ENCODE assay signal across 2 cellular contexts in the genomic region with DNA sequence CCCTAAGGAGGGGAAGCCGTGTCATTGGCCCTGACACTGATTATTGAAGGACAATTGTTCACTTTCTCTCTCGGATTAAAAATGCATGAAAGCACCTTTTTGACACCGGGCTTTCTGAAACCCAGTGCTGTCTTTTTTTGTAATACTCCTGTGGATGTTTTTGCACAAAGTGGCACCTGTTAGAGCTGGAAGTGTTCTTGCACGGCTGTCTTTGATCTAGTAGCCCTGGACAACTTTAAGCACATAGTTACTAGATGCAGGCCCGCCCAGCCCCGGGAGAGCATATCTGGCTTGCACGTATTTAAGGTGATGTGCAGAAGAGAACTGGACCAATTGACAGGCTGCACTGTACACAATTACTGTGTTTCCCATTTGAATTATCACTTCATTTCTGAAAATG.
TF ChIP-seq lines count a peak whose summit lies in the region.

No MANE protein-coding gene starts in this region.

TF ChIP-seq in IMR-90, 13 proteins besides CTCF, POLR2A, EP300 and RAD21:
- TF ChIP-seq SMC3 (IDR thresholded peaks at IDR 0.05; ENCODE audit: low read depth, low read length) (no peak), MAZ (IDR thresholded peaks at IDR 0.05; ENCODE audit: borderline replicate concordance, low read depth, low read length) (no peak), RCOR1 (IDR thresholded peaks at IDR 0.05; ENCODE audit: insufficient replicate concordance, low read length) (no peak), MXI1 (IDR thresholded peaks at IDR 0.05; ENCODE audit: borderline replicate concordance, low read depth, low read length) (no peak), FOS (IDR thresholded peaks at IDR 0.05; ENCODE audit: low read depth, low read length) (no peak), NFE2L2 (IDR thresholded peaks at IDR 0.05; ENCODE audit: low read depth, low read length) (no peak), MAFK (IDR thresholded peaks at IDR 0.05; ENCODE audit: low read depth, low read length) (no peak)
- TF ChIP-seq, protein P1, sequence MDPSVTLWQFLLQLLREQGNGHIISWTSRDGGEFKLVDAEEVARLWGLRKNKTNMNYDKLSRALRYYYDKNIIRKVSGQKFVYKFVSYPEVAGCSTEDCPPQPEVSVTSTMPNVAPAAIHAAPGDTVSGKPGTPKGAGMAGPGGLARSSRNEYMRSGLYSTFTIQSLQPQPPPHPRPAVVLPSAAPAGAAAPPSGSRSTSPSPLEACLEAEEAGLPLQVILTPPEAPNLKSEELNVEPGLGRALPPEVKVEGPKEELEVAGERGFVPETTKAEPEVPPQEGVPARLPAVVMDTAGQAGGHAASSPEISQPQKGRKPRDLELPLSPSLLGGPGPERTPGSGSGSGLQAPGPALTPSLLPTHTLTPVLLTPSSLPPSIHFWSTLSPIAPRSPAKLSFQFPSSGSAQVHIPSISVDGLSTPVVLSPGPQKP (IDR thresholded peaks at IDR 0.05; ENCODE audit: borderline replicate concordance, low read depth, low read length) = no peak

TF ChIP-seq in GM12878, 131 proteins besides CTCF, POLR2A, EP300 and RAD21:
- TF ChIP-seq ASH2L (IDR thresholded peaks at IDR 0.05; ENCODE audit: borderline replicate concordance, low read depth) = no peak
- TF ChIP-seq RFX5 (IDR thresholded peaks at IDR 0.05; ENCODE audit: low read depth, low read length) = no peak
- TF ChIP-seq HDAC2 (IDR thresholded peaks at IDR 0.05) = no peak
- TF ChIP-seq, protein P2, sequence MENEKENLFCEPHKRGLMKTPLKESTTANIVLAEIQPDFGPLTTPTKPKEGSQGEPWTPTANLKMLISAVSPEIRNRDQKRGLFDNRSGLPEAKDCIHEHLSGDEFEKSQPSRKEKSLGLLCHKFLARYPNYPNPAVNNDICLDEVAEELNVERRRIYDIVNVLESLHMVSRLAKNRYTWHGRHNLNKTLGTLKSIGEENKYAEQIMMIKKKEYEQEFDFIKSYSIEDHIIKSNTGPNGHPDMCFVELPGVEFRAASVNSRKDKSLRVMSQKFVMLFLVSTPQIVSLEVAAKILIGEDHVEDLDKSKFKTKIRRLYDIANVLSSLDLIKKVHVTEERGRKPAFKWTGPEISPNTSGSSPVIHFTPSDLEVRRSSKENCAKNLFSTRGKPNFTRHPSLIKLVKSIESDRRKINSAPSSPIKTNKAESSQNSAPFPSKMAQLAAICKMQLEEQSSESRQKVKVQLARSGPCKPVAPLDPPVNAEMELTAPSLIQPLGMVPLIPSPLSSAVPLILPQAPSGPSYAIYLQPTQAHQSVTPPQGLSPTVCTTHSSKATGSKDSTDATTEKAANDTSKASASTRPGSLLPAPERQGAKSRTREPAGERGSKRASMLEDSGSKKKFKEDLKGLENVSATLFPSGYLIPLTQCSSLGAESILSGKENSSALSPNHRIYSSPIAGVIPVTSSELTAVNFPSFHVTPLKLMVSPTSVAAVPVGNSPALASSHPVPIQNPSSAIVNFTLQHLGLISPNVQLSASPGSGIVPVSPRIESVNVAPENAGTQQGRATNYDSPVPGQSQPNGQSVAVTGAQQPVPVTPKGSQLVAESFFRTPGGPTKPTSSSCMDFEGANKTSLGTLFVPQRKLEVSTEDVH (IDR thresholded peaks at IDR 0.05; ENCODE audit: low read depth, partially characterized antibody) = no peak
- TF ChIP-seq FOXK2 (IDR thresholded peaks at IDR 0.05) = no peak
- TF ChIP-seq SPI1 (IDR thresholded peaks at IDR 0.05; ENCODE audit: borderline replicate concordance, insufficient read depth, low read depth, low read length) = no peak
- TF ChIP-seq NBN (IDR thresholded peaks at IDR 0.05) = no peak
- TF ChIP-seq, protein P3, sequence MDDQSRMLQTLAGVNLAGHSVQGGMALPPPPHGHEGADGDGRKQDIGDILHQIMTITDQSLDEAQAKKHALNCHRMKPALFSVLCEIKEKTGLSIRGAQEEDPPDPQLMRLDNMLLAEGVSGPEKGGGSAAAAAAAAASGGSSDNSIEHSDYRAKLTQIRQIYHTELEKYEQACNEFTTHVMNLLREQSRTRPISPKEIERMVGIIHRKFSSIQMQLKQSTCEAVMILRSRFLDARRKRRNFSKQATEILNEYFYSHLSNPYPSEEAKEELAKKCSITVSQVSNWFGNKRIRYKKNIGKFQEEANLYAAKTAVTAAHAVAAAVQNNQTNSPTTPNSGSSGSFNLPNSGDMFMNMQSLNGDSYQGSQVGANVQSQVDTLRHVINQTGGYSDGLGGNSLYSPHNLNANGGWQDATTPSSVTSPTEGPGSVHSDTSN (IDR thresholded peaks at IDR 0.05; ENCODE audit: insufficient replicate concordance, low read depth, low read length) = no peak
- TF ChIP-seq ZNF24 (IDR thresholded peaks at IDR 0.05) = no peak
- no peak for TF ChIP-seq CHD2 (IDR thresholded peaks at IDR 0.05; ENCODE audit: borderline replicate concordance, low read depth, low read length)
- no peak for TF ChIP-seq DPF2 (IDR thresholded peaks at IDR 0.05)
- no peak for TF ChIP-seq KLF5 (IDR thresholded peaks at IDR 0.05; ENCODE audit: partially characterized antibody)
- TF ChIP-seq, protein P4, sequence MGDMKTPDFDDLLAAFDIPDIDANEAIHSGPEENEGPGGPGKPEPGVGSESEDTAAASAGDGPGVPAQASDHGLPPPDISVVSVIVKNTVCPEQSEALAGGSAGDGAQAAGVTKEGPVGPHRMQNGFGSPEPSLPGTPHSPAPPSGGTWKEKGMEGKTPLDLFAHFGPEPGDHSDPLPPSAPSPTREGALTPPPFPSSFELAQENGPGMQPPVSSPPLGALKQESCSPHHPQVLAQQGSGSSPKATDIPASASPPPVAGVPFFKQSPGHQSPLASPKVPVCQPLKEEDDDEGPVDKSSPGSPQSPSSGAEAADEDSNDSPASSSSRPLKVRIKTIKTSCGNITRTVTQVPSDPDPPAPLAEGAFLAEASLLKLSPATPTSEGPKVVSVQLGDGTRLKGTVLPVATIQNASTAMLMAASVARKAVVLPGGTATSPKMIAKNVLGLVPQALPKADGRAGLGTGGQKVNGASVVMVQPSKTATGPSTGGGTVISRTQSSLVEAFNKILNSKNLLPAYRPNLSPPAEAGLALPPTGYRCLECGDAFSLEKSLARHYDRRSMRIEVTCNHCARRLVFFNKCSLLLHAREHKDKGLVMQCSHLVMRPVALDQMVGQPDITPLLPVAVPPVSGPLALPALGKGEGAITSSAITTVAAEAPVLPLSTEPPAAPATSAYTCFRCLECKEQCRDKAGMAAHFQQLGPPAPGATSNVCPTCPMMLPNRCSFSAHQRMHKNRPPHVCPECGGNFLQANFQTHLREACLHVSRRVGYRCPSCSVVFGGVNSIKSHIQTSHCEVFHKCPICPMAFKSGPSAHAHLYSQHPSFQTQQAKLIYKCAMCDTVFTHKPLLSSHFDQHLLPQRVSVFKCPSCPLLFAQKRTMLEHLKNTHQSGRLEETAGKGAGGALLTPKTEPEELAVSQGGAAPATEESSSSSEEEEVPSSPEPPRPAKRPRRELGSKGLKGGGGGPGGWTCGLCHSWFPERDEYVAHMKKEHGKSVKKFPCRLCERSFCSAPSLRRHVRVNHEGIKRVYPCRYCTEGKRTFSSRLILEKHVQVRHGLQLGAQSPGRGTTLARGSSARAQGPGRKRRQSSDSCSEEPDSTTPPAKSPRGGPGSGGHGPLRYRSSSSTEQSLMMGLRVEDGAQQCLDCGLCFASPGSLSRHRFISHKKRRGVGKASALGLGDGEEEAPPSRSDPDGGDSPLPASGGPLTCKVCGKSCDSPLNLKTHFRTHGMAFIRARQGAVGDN (IDR thresholded peaks at IDR 0.05) = no peak
